In the genomic region with DNA sequence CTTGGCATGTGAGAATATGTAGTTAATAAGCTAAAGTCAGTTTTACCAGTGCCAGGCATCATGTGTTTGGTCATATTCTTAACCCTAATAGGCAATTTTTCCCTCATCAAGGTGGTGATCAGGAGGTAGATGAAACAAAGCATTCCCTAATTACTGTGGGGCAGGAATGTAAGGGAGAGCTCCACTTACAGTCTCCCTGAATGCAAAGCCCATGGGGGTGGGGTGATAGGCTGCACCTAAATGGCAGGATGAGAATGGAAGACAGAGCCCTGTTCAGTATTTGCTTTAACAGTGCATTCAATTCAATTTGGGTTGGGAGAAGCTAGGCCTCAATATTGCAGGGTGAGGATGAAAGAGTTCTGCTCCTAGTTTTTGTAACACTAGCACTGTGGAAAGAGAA, we compare ENCODE assay signal across 26 cellular contexts.
"Had no signal": no experiment of that assay in that cellular context is flagged by ENCODE, and none has a peak within 500 bp of the region (broad histone marks: within the 10 kb centered on the region; RNA-seq: fewer than 3 reads in every experiment).

No MANE protein-coding gene starts in this region.

- ATAC-seq: activated naive CD4-positive, alpha-beta T cell treated with anti-CD3 and anti-CD28 coated beads, Interleukin-2, amount 50 U/mL, for 72 hours; activated naive CD8-positive, alpha-beta T cell treated with anti-CD3 and anti-CD28 coated beads, Interleukin-2, amount 50 U/mL, for 24 hours; activated T-cell treated with anti-CD3 and anti-CD28 coated beads, Interleukin-2, amount 50 U/mL, for 4 hours; body of pancreas; K562; PC-3; SK-N-SH treated with all-trans-retinoic acid at 6 μM for 48 hours had no signal

- H3K27ac ChIP-seq: ascending aorta, body of pancreas, SJSA1 had no signal

- H3K4me1 Mint-ChIP-seq: activated B cell treated with CpG ODN at 0.5 μM for 24 hours; activated CD4-positive, alpha-beta T cell treated with anti-CD3 and anti-CD28 coated beads, Interleukin-2, amount 10 ng/mL, durations not matched to agents 24 days and 14 days; activated naive CD8-positive, alpha-beta T cell treated with anti-CD3 and anti-CD28 coated beads, Interleukin-2, amount 50 U/mL, for 24 hours had no signal

- H3K27me3 ChIP-seq: ascending aorta, body of pancreas, SJSA1 had no signal

- H3K27ac Mint-ChIP-seq: activated B cell treated with CpG ODN at 0.5 μM for 24 hours; activated CD4-positive, alpha-beta T cell treated with anti-CD3 and anti-CD28 coated beads, Interleukin-2, amount 10 ng/mL, durations not matched to agents 24 days and 14 days; activated naive CD4-positive, alpha-beta T cell treated with anti-CD3 and anti-CD28 coated beads, Interleukin-2, amount 50 U/mL, for 72 hours; activated naive CD8-positive, alpha-beta T cell treated with anti-CD3 and anti-CD28 coated beads, Interleukin-2, amount 50 U/mL, for 24 hours; T-helper 1 cell treated with Interleukin-12 subunit alpha and Interleukin-12 subunit beta and Interleukin-4 antibody, amounts not matched to agents 30 μg/mL and 1 μg/mL, for 36 hours had no signal

- H3K4me3 ChIP-seq: ascending aorta, body of pancreas, K562, SJSA1 had no signal

- H3K4me1 ChIP-seq: ascending aorta, body of pancreas, SJSA1 had no signal

- H3K4me3 Mint-ChIP-seq: activated B cell treated with CpG ODN at 0.5 μM for 24 hours; activated CD4-positive, alpha-beta T cell treated with anti-CD3 and anti-CD28 coated beads, Interleukin-2, amount 10 ng/mL, durations not matched to agents 24 days and 14 days; activated naive CD8-positive, alpha-beta T cell treated with anti-CD3 and anti-CD28 coated beads, Interleukin-2, amount 50 U/mL, for 24 hours; activated T-cell treated with anti-CD3 and anti-CD28 coated beads, Interleukin-2, amount 50 U/mL, for 4 hours; T-helper 1 cell treated with Interleukin-12 subunit alpha and Interleukin-12 subunit beta and Interleukin-4 antibody, amounts not matched to agents 30 μg/mL and 1 μg/mL, for 36 hours had no signal

- DNase-seq: activated B cell treated with CpG ODN at 0.5 μM for 24 hours; activated CD4-positive, alpha-beta T cell treated with anti-CD3 and anti-CD28 coated beads for 1 hour; activated CD4-positive, alpha-beta T cell treated with anti-CD3 and anti-CD28 coated beads, Interleukin-2, amount 10 ng/mL, durations not matched to agents 24 days and 14 days; activated CD4-positive, alpha-beta T cell treated with anti-CD3 and anti-CD28 coated beads, Interleukin-2, amount 50 U/mL, for 48 hours; activated CD8-positive, alpha-beta memory T cell treated with anti-CD3 and anti-CD28 coated beads for 24 hours; activated effector memory CD4-positive, alpha-beta T cell treated with anti-CD3 and anti-CD28 coated beads, Interleukin-2, amount 50 U/mL, for 16 hours; activated naive CD4-positive, alpha-beta T cell treated with Interleukin-2 at 50 U/mL for 16 hours; activated naive CD8-positive, alpha-beta T cell treated with anti-CD3 and anti-CD28 coated beads, Interleukin-2, amount 50 U/mL, for 24 hours; activated T-cell treated with anti-CD3 and anti-CD28 coated beads, Interleukin-2, amount 50 U/mL, for 4 hours; amniotic stem cell; body of pancreas; Karpas-422; MM.1S; NCI-H1105; NCI-H1436; NCI-H187; NCI-H2081; NCI-H510A treated with DMSO at 0.1 percent for 48 hours; PC-3; SHP77 had no signal

- H3K27me3 Mint-ChIP-seq: activated B cell treated with CpG ODN at 0.5 μM for 24 hours; activated CD4-positive, alpha-beta T cell treated with anti-CD3 and anti-CD28 coated beads, Interleukin-2, amount 10 ng/mL, durations not matched to agents 24 days and 14 days; activated naive CD8-positive, alpha-beta T cell treated with anti-CD3 and anti-CD28 coated beads, Interleukin-2, amount 50 U/mL, for 24 hours had no signal

- H3K36me3 ChIP-seq: ascending aorta had no signal
